ENCODE assay signal across 8 cellular contexts in the genomic region with DNA sequence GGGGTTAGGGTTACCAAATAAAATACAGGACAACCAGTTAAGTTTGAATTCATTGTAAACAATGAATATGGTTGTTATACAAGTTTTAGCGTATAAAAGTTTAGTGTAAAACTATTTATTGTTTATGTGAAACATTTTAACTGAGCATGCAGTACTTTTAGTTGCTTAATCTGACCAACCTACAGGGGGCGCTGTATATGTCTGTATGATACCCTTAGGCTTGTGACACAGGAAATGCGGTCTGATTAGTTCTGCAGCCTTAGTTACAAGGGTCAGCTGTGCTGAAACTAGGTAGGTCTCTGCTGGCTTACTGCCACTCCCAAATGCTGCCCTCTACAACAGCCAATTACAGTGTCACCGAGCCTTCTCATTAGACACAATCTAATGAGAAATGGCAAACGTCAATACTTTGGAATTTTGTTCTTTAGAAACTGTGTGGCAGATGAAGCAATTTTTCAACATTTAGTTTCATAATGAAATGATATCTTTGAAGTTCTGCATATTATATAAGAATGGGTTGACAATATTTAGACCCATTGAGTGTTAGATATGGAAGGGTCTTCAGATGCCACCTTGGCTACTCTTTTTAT. TPM values are rescaled to one million over a fixed set of nuclear protein-coding genes. Genes with fewer than 3 reads are reported as not detected.
A peak's percentile ranks its signal among the peaks of the same experiment; 100 is the strongest.
DNase-seq lines count a peak whose midpoint lies in the region; ATAC-seq, FAIRE-seq and TF ChIP-seq lines count a peak whose summit lies in the region.

No MANE protein-coding gene starts in this region.

- H4K20me1 ChIP-seq in K562 (replicated peaks; ENCODE audit: control insufficient read depth, insufficient read depth, low read length), result no peaks in the 10 kb centered on the region

- in situ Hi-C loops in K562 (cut with MboI) (no loop called here), gastrocnemius medialis (cut with MboI; ENCODE audit: low sequenced_read_pairs in 4 of 4) (no loop called here)

- H2AFZ ChIP-seq in K562 (ENCODE audit: low read depth, low read length), result no peak overlapping the region

- POLR2A ChIA-PET in K562 (lab: Yijun Ruan, JAX), result no interaction called here

- H3K4me1 Mint-ChIP-seq in stimulated activated naive CD8-positive, alpha-beta T cell treated with anti-CD3 and anti-CD28 coated beads, Interleukin-15, amount 100 ng/mL, for 72 hours, result no peaks in the 10 kb centered on the region

- H3K27ac ChIP-seq in K562 (ENCODE audit: extremely low read depth, low read depth, low read length) (no peak overlapping the region), gastrocnemius medialis (no peak overlapping the region)

- 2% methylated on average over 5 of the region's 5 CpGs for WGBS in K562 (ENCODE audit: insufficient coverage, low coverage, missing lambda C conversion rate)

- H3K27me3 Mint-ChIP-seq in stimulated activated naive CD8-positive, alpha-beta T cell treated with anti-CD3 and anti-CD28 coated beads, Interleukin-15, amount 100 ng/mL, for 72 hours, result no peaks in the 10 kb centered on the region

- intact Hi-C loops in K562 (cut with micrococcal nuclease) (no loop called here), gastrocnemius medialis (cut with DNase I; ENCODE audit: low total_unique reads) (no loop called here)

- FAIRE-seq in K562 (lab: Jason Lieb, UNC), result no peak

- TF ChIP-seq EP300 in K562 (IDR thresholded peaks at IDR 0.05; ENCODE audit: low read length), result no peak

- peak; percentile 4 for DNase-seq in stimulated activated CD4-positive, alpha-beta T cell treated with anti-CD3 and anti-CD28 coated beads, Interleukin-1b, Interleukin-23, amount 100 ng/mL, for 48 hours
- no peak for DNase-seq in stimulated activated CD4-positive, alpha-beta T cell treated with anti-CD3 and anti-CD28 coated beads, Interleukin-4, amount 100 ng/mL, for 1 hour
- peak; percentile 12 for DNase-seq in HFF-Myc (ENCODE audit: extremely low read depth, low read depth)
- DNase-seq in M059J (ENCODE audit: low read depth), result peak; percentile 37
- DNase-seq in K562 (ENCODE audit: extremely low read depth in 1 of 4, low spot score in 3 of 4), result peak; percentile 4 to 44 (median 35)
- DNase-seq in stimulated activated naive CD8-positive, alpha-beta T cell treated with anti-CD3 and anti-CD28 coated beads, Interleukin-15, amount 100 ng/mL, for 72 hours, result peak; percentile 3 to 9
- no peak for DNase-seq in gastrocnemius medialis
- DNase-seq in COLO829 (ENCODE audit: low spot score), result no peak

- H3K79me2 ChIP-seq in K562 (ENCODE audit: control insufficient read depth, insufficient read depth, low read length), result no peaks in the 10 kb centered on the region

- TF ChIP-seq POLR2A in K562 (conservative IDR thresholded peaks at IDR 0.05), result no peak
- TF ChIP-seq POLR2A in gastrocnemius medialis (IDR thresholded peaks at IDR 0.05), result no peak

- TF ChIP-seq RAD21 in K562 (CRISPR knock-in tag; conservative IDR thresholded peaks at IDR 0.05 in 1 of 2, IDR thresholded peaks at IDR 0.05 in 1 of 2), result 0 out of 4 replicates have a peak, but pooled peaks of 1 of the 2 experiments have one; percentile 4

- H3K4me3 Mint-ChIP-seq in stimulated activated naive CD8-positive, alpha-beta T cell treated with anti-CD3 and anti-CD28 coated beads, Interleukin-15, amount 100 ng/mL, for 72 hours, result no peak overlapping the region

- H3K9me3 Mint-ChIP-seq in stimulated activated naive CD8-positive, alpha-beta T cell treated with anti-CD3 and anti-CD28 coated beads, Interleukin-15, amount 100 ng/mL, for 72 hours, result peaks cover 0 to 10% of the 10 kb centered on the region in 2 donors

- H3K4me1 ChIP-seq in K562 (replicated peaks in 1 of 2; ENCODE audit: control insufficient read depth in 2 of 2, insufficient read depth in 2 of 2, low read length in 2 of 2), result no peaks in the 10 kb centered on the region
- H3K4me1 ChIP-seq in gastrocnemius medialis, result no peaks in the 10 kb centered on the region

- no peaks in the 10 kb centered on the region for H3K27me3 ChIP-seq in K562 (ENCODE audit: control insufficient read depth in 2 of 2, insufficient read depth in 2 of 2, low read length in 2 of 2)
- H3K27me3 ChIP-seq in gastrocnemius medialis, result no peaks in the 10 kb centered on the region

- CTCF ChIA-PET in K562 (lab: Yijun Ruan, JAX; ENCODE audit: low intra/inter-chr PET ratio), result no interaction called here

- H3K36me3 ChIP-seq in K562 (ENCODE audit: control insufficient read depth, insufficient read depth, low read length), result no peaks in the 10 kb centered on the region
- H3K36me3 ChIP-seq in gastrocnemius medialis, result no peaks in the 10 kb centered on the region

- H3K4me2 ChIP-seq in K562 (ENCODE audit: insufficient read depth, low read length), result no peak overlapping the region

- H3K9ac ChIP-seq in K562 (ENCODE audit: insufficient read depth in 1 of 2, low read depth in 2 of 2, low read length in 2 of 2), result no peak overlapping the region

- H3K9me3 ChIP-seq in K562 (replicated peaks; ENCODE audit: control insufficient read depth, insufficient read depth, low read depth, low read length) (no peaks in the 10 kb centered on the region), gastrocnemius medialis (no peaks in the 10 kb centered on the region)

- H3K9me1 ChIP-seq in K562 (ENCODE audit: control insufficient read depth, insufficient read depth, low read length), result no peaks in the 10 kb centered on the region

- H3K27ac Mint-ChIP-seq in stimulated activated naive CD8-positive, alpha-beta T cell treated with anti-CD3 and anti-CD28 coated beads, Interleukin-15, amount 100 ng/mL, for 72 hours, result no peak overlapping the region

- no peak overlapping the region for H3K4me3 ChIP-seq in HFF-Myc (replicated peaks; ENCODE audit: low read depth, low read length)
- no peak overlapping the region for H3K4me3 ChIP-seq in K562
- H3K4me3 ChIP-seq in gastrocnemius medialis, result no peak overlapping the region

- no peak for ATAC-seq in K562
- ATAC-seq in stimulated activated naive CD8-positive, alpha-beta T cell treated with anti-CD3 and anti-CD28 coated beads, Interleukin-15, amount 100 ng/mL, for 72 hours, result no peak
- ATAC-seq in gastrocnemius medialis, result no peak

- BruUV-seq in K562 (replicated peaks; lab: Mats Ljungman, UMichigan), result no TSS peak

- peak; percentile 50 for TF ChIP-seq CTCF in HFF-Myc (IDR thresholded peaks at IDR 0.05; ENCODE audit: low read depth, low read length, missing control alignments)
- TF ChIP-seq CTCF in K562 (IDR thresholded peaks at IDR 0.05 in 2 of 3, conservative IDR thresholded peaks at IDR 0.05 in 1 of 3; ENCODE audit: insufficient read depth in 2 of 3, low read depth in 1 of 3, low read length in 3 of 3), result peak; percentile 21 to 48 (median 39); a peak in 3 of 6 replicates
- no peak for TF ChIP-seq CTCF in gastrocnemius medialis (IDR thresholded peaks at IDR 0.05 in 4 of 5, conservative IDR thresholded peaks at IDR 0.05 in 1 of 5)

TF ChIP-seq in K562, 482 proteins besides CTCF, POLR2A, EP300 and RAD21 (continues in another document):
- TF ChIP-seq DIDO1 (tag; IDR thresholded peaks at IDR 0.05; ENCODE audit: low read depth), result no peak
- no peak for TF ChIP-seq EHMT2 (IDR thresholded peaks at IDR 0.05)
- TF ChIP-seq, protein P1, sequence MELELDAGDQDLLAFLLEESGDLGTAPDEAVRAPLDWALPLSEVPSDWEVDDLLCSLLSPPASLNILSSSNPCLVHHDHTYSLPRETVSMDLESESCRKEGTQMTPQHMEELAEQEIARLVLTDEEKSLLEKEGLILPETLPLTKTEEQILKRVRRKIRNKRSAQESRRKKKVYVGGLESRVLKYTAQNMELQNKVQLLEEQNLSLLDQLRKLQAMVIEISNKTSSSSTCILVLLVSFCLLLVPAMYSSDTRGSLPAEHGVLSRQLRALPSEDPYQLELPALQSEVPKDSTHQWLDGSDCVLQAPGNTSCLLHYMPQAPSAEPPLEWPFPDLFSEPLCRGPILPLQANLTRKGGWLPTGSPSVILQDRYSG (tag; conservative IDR thresholded peaks at IDR 0.05; ENCODE audit: low read depth), result no peak
- TF ChIP-seq NUFIP1 (IDR thresholded peaks at IDR 0.05; ENCODE audit: partially characterized antibody), result no peak
- no peak for TF ChIP-seq POLR2G (IDR thresholded peaks at IDR 0.05; ENCODE audit: low read depth, low read length)
- TF ChIP-seq TBP (optimal IDR thresholded peaks at IDR 0.05; ENCODE audit: low read depth, low read length), result no peak

RNA-seq across cellular contexts. Expression of a gene that starts 56.2 kb away (rescaled TPM):
- 5.8 and 8.3 TPM in 2 replicates for total RNA-seq in M059J (2014; rRNA removed; shearing (Covaris generic))
- total RNA-seq in K562 (2011; cell fraction: chromatin; rRNA removed; ENCODE audit: low replicate concordance), result not detected in 2 replicates
- total RNA-seq in K562 (2011; cell fraction: nucleolus; rRNA removed), result not detected in 2 replicates
- total RNA-seq in K562 (2011; cell fraction: nucleoplasm; rRNA removed), result not detected in 2 replicates
- total RNA-seq in K562 (2014; rRNA removed) (not detected in 2 replicates), K562 (2014; rRNA removed; fragmentation: Illumina TruSeq; extraction: Trizol) (not detected in 2 replicates), K562 (2015; rRNA removed; fragmentation: Illumina TruSeq; extraction: Trizol) (not detected in 2 replicates), K562 (2021) (not detected in 2 replicates), gastrocnemius medialis (not detected)
- polyA plus RNA-seq in K562 (2011; rRNA removed) (not detected in 2 replicates), K562 (2014; fragmentation: Illumina TruSeq; extraction: Trizol) (not detected in 2 replicates), K562 (2014; fragmentation: Nextera tagmentation; extraction: Ambion mirVana) (not detected), K562 (2014; rRNA removed) (not detected in 2 replicates)
- not detected in 2 replicates for polyA plus RNA-seq in K562 (2011; cell fraction: cytosol; rRNA removed)
- polyA plus RNA-seq in K562 (2011; cell fraction: nucleus; rRNA removed), result not detected in 2 replicates
- not detected in 2 replicates for polyA plus RNA-seq in K562 (2012)
- polyA minus RNA-seq in K562 (2011; rRNA and poly(A)+ RNA removed), result not detected in 2 replicates
- polyA minus RNA-seq in K562 (2011; cell fraction: cytosol; rRNA and poly(A)+ RNA removed), result not detected in 2 replicates
- not detected in 2 replicates for polyA minus RNA-seq in K562 (2011; cell fraction: nucleus; rRNA and poly(A)+ RNA removed)

Comparison
In these comparisons a context has a peak if more than half of its experiments do, and no peak if none do; other contexts are left out.
1. DNase-seq: peak in stimulated activated CD4-positive, alpha-beta T cell treated with anti-CD3 and anti-CD28 coated beads, Interleukin-1b, Interleukin-23, amount 100 ng/mL, for 48 hours (single experiment), HFF-Myc (single experiment), M059J (single experiment), K562 (4 of 4) and stimulated activated naive CD8-positive, alpha-beta T cell treated with anti-CD3 and anti-CD28 coated beads, Interleukin-15, amount 100 ng/mL, for 72 hours (2 of 2); none in stimulated activated CD4-positive, alpha-beta T cell treated with anti-CD3 and anti-CD28 coated beads, Interleukin-4, amount 100 ng/mL, for 1 hour (single experiment), gastrocnemius medialis (0 of 2) and COLO829 (single experiment).
2. CTCF ChIP-seq: peak in HFF-Myc (single experiment) and K562 (3 of 3); none in gastrocnemius medialis (0 of 5).